In genomic region chr18:48842259-48843061, GRCh38 we compare ENCODE assay signal across 8 cellular contexts.
A peak's percentile ranks its signal among the peaks of the same experiment; 100 is the strongest.
DNase-seq lines count a peak whose midpoint lies in the region; ATAC-seq and TF ChIP-seq lines count a peak whose summit lies in the region.

No MANE protein-coding gene starts in this region.

- TF ChIP-seq POLR2A in gastrocnemius medialis (IDR thresholded peaks at IDR 0.05) = no peak

- intact Hi-C loops in activated CD8-positive, alpha-beta T cell treated with anti-CD3 and anti-CD28 coated beads for 36 hours (cut with micrococcal nuclease) = no loop called here
- intact Hi-C loops in Right ventricle myocardium superior (cut with DNase I) = no loop called here
- intact Hi-C loops in gastrocnemius medialis (cut with DNase I; ENCODE audit: low total_unique reads) = no loop called here

- H3K4me1 ChIP-seq in HEK293 (ENCODE audit: control insufficient read depth, insufficient read depth, low read length) (peaks cover 22% of the 10 kb centered on the region), gastrocnemius medialis (peaks cover 16 to 32% of the 10 kb centered on the region in 2 donors)

- POLR2A ChIA-PET in HEK293 (lab: Yijun Ruan, JAX) = no interaction called here
- POLR2A ChIA-PET in activated CD8-positive, alpha-beta T cell treated with anti-CD3 and anti-CD28 coated beads for 36 hours (lab: Charles Lee) = interaction anchor here (1.5 to 2.3 kb wide), 3 partner anchors 8 to 16 kb away, joined by 3 to 10 read pairs (median 6); no protein-coding TSS in a partner anchor

- ATAC-seq in activated CD8-positive, alpha-beta T cell treated with anti-CD3 and anti-CD28 coated beads for 36 hours = peak; percentile 81
- ATAC-seq in Right ventricle myocardium superior (ENCODE audit: poor library complexity) (peak; percentile 38), gastrocnemius medialis (peak; percentile 18 to 53)

- peaks cover 65% of the 10 kb centered on the region for H3K4me1 Mint-ChIP-seq in activated CD8-positive, alpha-beta T cell treated with anti-CD3 and anti-CD28 coated beads for 36 hours (ENCODE audit: low read depth)

- in situ Hi-C loops in gastrocnemius medialis (cut with MboI; ENCODE audit: low sequenced_read_pairs in 4 of 4) = no loop called here

- H3K36me3 Mint-ChIP-seq in activated CD8-positive, alpha-beta T cell treated with anti-CD3 and anti-CD28 coated beads for 36 hours (ENCODE audit: low read depth) = no peaks in the 10 kb centered on the region

- DNase-seq in activated CD8-positive, alpha-beta T cell treated with anti-CD3 and anti-CD28 coated beads for 36 hours = peak; percentile 76
- DNase-seq in Right ventricle myocardium superior (no peak), gastrocnemius medialis (no peak), globus pallidus (ENCODE audit: low spot score) (no peak), GDM1 (lab: John Stamatoyannopoulos, UW) (no peak), SHP77 (lab: John Stamatoyannopoulos, UW) (no peak), GM19238 (ENCODE audit: insufficient read length, low spot score) (no peak)

- CTCF ChIA-PET in HEK293 (lab: Yijun Ruan, JAX) = interaction anchor here (0.7 kb wide), 1 partner anchor 50 kb away, joined by 5 read pairs; no protein-coding TSS in a partner anchor
- CTCF ChIA-PET in activated CD8-positive, alpha-beta T cell treated with anti-CD3 and anti-CD28 coated beads for 36 hours (lab: Charles Lee) = interaction anchor here (3.0 kb wide), 1 partner anchor 8 kb away, joined by 10 read pairs; no protein-coding TSS in a partner anchor

- TF ChIP-seq CTCF in HEK293 (tag by site-specific recombination; IDR thresholded peaks at IDR 0.05) (no peak), gastrocnemius medialis (IDR thresholded peaks at IDR 0.05 in 4 of 5, conservative IDR thresholded peaks at IDR 0.05 in 1 of 5) (no peak)
- TF ChIP-seq CTCF in activated CD8-positive, alpha-beta T cell treated with anti-CD3 and anti-CD28 coated beads for 36 hours (IDR thresholded peaks at IDR 0.05) = no peak

- H3K36me3 ChIP-seq in HEK293 (ENCODE audit: control insufficient read depth in 2 of 2, insufficient read depth in 1 of 2, low read length in 2 of 2) (no peaks in the 10 kb centered on the region), gastrocnemius medialis (no peaks in the 10 kb centered on the region)

- H3K9me3 ChIP-seq in HEK293 (ENCODE audit: control insufficient read depth, insufficient read depth, low read depth, low read length) = no peaks in the 10 kb centered on the region
- no peaks in the 10 kb centered on the region for H3K9me3 ChIP-seq in gastrocnemius medialis

- H3K4me3 ChIP-seq in HEK293 (ENCODE audit: low read depth, low read length) = no peak overlapping the region
- no peak overlapping the region for H3K4me3 ChIP-seq in gastrocnemius medialis

- H3K9me3 Mint-ChIP-seq in activated CD8-positive, alpha-beta T cell treated with anti-CD3 and anti-CD28 coated beads for 36 hours = no peaks in the 10 kb centered on the region

- H3K27ac Mint-ChIP-seq in activated CD8-positive, alpha-beta T cell treated with anti-CD3 and anti-CD28 coated beads for 36 hours = peak overlapping the region; percentile 77

- no peaks in the 10 kb centered on the region for H3K27me3 ChIP-seq in gastrocnemius medialis

- no peak overlapping the region for H3K4me3 Mint-ChIP-seq in activated CD8-positive, alpha-beta T cell treated with anti-CD3 and anti-CD28 coated beads for 36 hours

- H3K27ac ChIP-seq in HEK293 (ENCODE audit: extremely low read depth, low read depth, low read length) (peak overlapping the region; percentile 41; the same call in 1 of the 2 replicates), gastrocnemius medialis (peak overlapping the region; percentile 48 to 74 (median 66))

- H3K27me3 Mint-ChIP-seq in activated CD8-positive, alpha-beta T cell treated with anti-CD3 and anti-CD28 coated beads for 36 hours = no peaks in the 10 kb centered on the region

TF ChIP-seq in HEK293, 187 proteins besides CTCF, POLR2A, EP300 and RAD21:
- TF ChIP-seq ZNF596 (tag by site-specific recombination; IDR thresholded peaks at IDR 0.05) (peak; percentile 27; the same call in 1 of the 2 replicates), ZNF366 (tag by site-specific recombination; conservative IDR thresholded peaks at IDR 0.05) (no peak), ZNF214 (tag by site-specific recombination; IDR thresholded peaks at IDR 0.05; ENCODE audit: borderline replicate concordance) (no peak), ZFHX2 (tag by site-specific recombination; conservative IDR thresholded peaks at IDR 0.05) (peak; percentile 77), ZNF335 (tag by site-specific recombination; conservative IDR thresholded peaks at IDR 0.05) (no peak), ZNF23 (tag by site-specific recombination; IDR thresholded peaks at IDR 0.05; ENCODE audit: borderline replicate concordance) (no peak), ZNF580 (tag by site-specific recombination; IDR thresholded peaks at IDR 0.05) (no peak), EGR2 (tag by site-specific recombination; IDR thresholded peaks at IDR 0.05; ENCODE audit: low read depth) (peak; percentile 77), GLIS1 (tag by site-specific recombination; IDR thresholded peaks at IDR 0.05) (0 out of 2 replicates have a peak, but pooled peaks have one; percentile 13), ZFP3 (tag by site-specific recombination; IDR thresholded peaks at IDR 0.05; ENCODE audit: low read depth) (no peak)
TF ChIP-seq in HEK293: peak in this region for 4.
